ENCODE assay signal across 17 cellular contexts in genomic region chr15:98505611-98506031, GRCh38.
A peak's percentile ranks its signal among the peaks of the same experiment; 100 is the strongest.
DNase-seq lines count a peak whose midpoint lies in the region; ATAC-seq and TF ChIP-seq lines count a peak whose summit lies in the region.
"Had no signal": no experiment of that assay in that cellular context is flagged by ENCODE, and none has a peak within 500 bp of the region (broad histone marks: within the 10 kb centered on the region; RNA-seq: fewer than 3 reads in every experiment).

No MANE protein-coding gene starts in this region.

- peaks cover 0 to 15% (median 0%) of the 10 kb centered on the region in 3 donors for H3K4me1 ChIP-seq in gastroesophageal sphincter
- H3K4me1 ChIP-seq in uterus = no peaks in the 10 kb centered on the region
- peaks cover 3% of the 10 kb centered on the region; the same call in 1 of the 2 replicates for H3K4me1 ChIP-seq in GM23248 (ENCODE audit: insufficient read depth)

- 38 to 81% methylated on average over 4 to 7 of the region's 7 CpGs for WGBS in gastroesophageal sphincter (ENCODE audit: low coverage in 1 of 2), 2 donors
- 9% methylated on average over 7 of the region's 7 CpGs for WGBS in GM23248 (ENCODE audit: low coverage in 1 of 2, low lambda C conversion rate in 2 of 2, missing lambda C conversion rate in 2 of 2), 2 experiments

- H4K20me1 ChIP-seq in GM23248 (ENCODE audit: insufficient read depth) = no peaks in the 10 kb centered on the region

- no peak for TF ChIP-seq EP300 in gastroesophageal sphincter (IDR thresholded peaks at IDR 0.05)

- H3K4me2 ChIP-seq in GM23248 (ENCODE audit: unreplicated experiment) = no peak overlapping the region

- H3K36me3 ChIP-seq in gastroesophageal sphincter = no peaks in the 10 kb centered on the region
- H3K36me3 ChIP-seq in uterus = no peaks in the 10 kb centered on the region
- H3K36me3 ChIP-seq in GM23248 (ENCODE audit: low read depth) = no peaks in the 10 kb centered on the region

- no peaks in the 10 kb centered on the region for H3K79me2 ChIP-seq in GM23248 (ENCODE audit: insufficient read depth)

- TF ChIP-seq CTCF in gastroesophageal sphincter (IDR thresholded peaks at IDR 0.05) (no peak), uterus (IDR thresholded peaks at IDR 0.05) (no peak)

- in situ Hi-C loops in GM23248 (cut with MboI) = no loop called here

- peaks cover 26% of the 10 kb centered on the region for H3K27me3 ChIP-seq in gastroesophageal sphincter
- H3K27me3 ChIP-seq in uterus = no peaks in the 10 kb centered on the region
- H3K27me3 ChIP-seq in GM23248 (replicated peaks; ENCODE audit: insufficient read depth) = peaks cover 32% of the 10 kb centered on the region

- no peak for TF ChIP-seq POLR2A in gastroesophageal sphincter (IDR thresholded peaks at IDR 0.05)
- no peak for TF ChIP-seq POLR2A in uterus (IDR thresholded peaks at IDR 0.05)

- no peak overlapping the region for H3K9ac ChIP-seq in GM23248

- H3K27ac ChIP-seq in gastroesophageal sphincter = no peak overlapping the region
- H3K27ac ChIP-seq in uterus = no peak overlapping the region
- H3K27ac ChIP-seq in GM23248 = no peak overlapping the region

- intact Hi-C loops in posterior vena cava (cut with DNase I) (no loop called here), uterus (cut with DNase I; ENCODE audit: low total_unique reads) (no loop called here)

- H3K9me2 ChIP-seq in GM23248 (ENCODE audit: insufficient read depth) = no peaks in the 10 kb centered on the region

- H3K4me3 ChIP-seq in gastroesophageal sphincter (no peak overlapping the region), uterus (no peak overlapping the region), GM23248 (no peak overlapping the region)

- H3F3A ChIP-seq in GM23248 (ENCODE audit: insufficient read depth) = no peaks in the 10 kb centered on the region

- ATAC-seq in gastroesophageal sphincter = peak; percentile 72
- ATAC-seq in HG03354 (IDR thresholded peaks at IDR 0.05; ENCODE audit: poor library complexity, severe bottlenecking, unreplicated experiment) = no peak
- ATAC-seq: activated T-cell treated with anti-CD3 and anti-CD28 coated beads, Interleukin-2, amount 50 U/mL, for 4 hours; stimulated activated naive CD8-positive, alpha-beta T cell treated with anti-CD3 and anti-CD28 coated beads, Interleukin-15, Interleukin-2, amounts not matched to agents 100 U/mL and 50 U/mL, for 24 hours had no signal

- DNase-seq in posterior vena cava (ENCODE audit: low spot score) (peak; percentile 94), uterus (peak; percentile 37 to 50), amniotic stem cell (lab: John Stamatoyannopoulos, UW) (no peak), GM23248 (no peak)
- DNase-seq: activated CD4-positive, alpha-beta memory T cell treated with anti-CD3 and anti-CD28 coated beads for 36 hours; activated naive CD8-positive, alpha-beta T cell treated with anti-CD3 and anti-CD28 coated beads for 36 hours; activated T-cell treated with anti-CD3 and anti-CD28 coated beads, Interleukin-2, amount 50 U/mL, for 4 hours; C1 segment of cervical spinal cord; MM.1S; NCI-H2029 treated with DMSO at 0.1 percent for 48 hours; NCI-H510A treated with DMSO at 0.1 percent for 48 hours; SIG-M5; stimulated activated CD4-positive, alpha-beta T cell treated with anti-CD3 and anti-CD28 coated beads, Interleukin-15, amount 100 ng/mL, for 24 hours; stimulated activated naive CD8-positive, alpha-beta T cell treated with anti-CD3 and anti-CD28 coated beads, Interleukin-15, Interleukin-2, amounts not matched to agents 100 U/mL and 50 U/mL, for 24 hours had no signal

- H2AFZ ChIP-seq in GM23248 = no peak overlapping the region

- peaks cover 0 to 3% (median 0%) of the 10 kb centered on the region in 3 donors for H3K9me3 ChIP-seq in gastroesophageal sphincter
- H3K9me3 ChIP-seq in uterus = no peaks in the 10 kb centered on the region
- H3K9me3 ChIP-seq in GM23248 (ENCODE audit: low read depth) = no peaks in the 10 kb centered on the region

TF ChIP-seq in PFSK-1, 5 proteins besides CTCF, POLR2A, EP300 and RAD21:
- TF ChIP-seq TAF1 (IDR thresholded peaks at IDR 0.05; ENCODE audit: borderline replicate concordance, insufficient read depth, low read length) = no peak
- no peak for TF ChIP-seq POLR2AphosphoS5 (IDR thresholded peaks at IDR 0.05; ENCODE audit: low read depth, low read length)
- peak; percentile 10 for TF ChIP-seq FOXP2 (optimal IDR thresholded peaks at IDR 0.05; ENCODE audit: borderline replicate concordance, extremely low read depth, extremely low read length, insufficient read depth)
- no peak for TF ChIP-seq SIN3A (IDR thresholded peaks at IDR 0.05; ENCODE audit: borderline replicate concordance, insufficient read depth, low read length)
TF ChIP-seq in PFSK-1: peak in this region for 1.

Comparison
In these comparisons a context has a peak if more than half of its experiments do, and no peak if none do; other contexts are left out.
1. DNase-seq: peak in posterior vena cava (single experiment) and uterus (2 of 2); none in amniotic stem cell (single experiment) and GM23248 (single experiment).